ENCODE assay signal across 1 cellular context in genomic region chr3:134419214-134419965, GRCh38.
A peak's percentile ranks its signal among the peaks of the same experiment; 100 is the strongest.
TF ChIP-seq lines count a peak whose summit lies in the region.

No MANE protein-coding gene starts in this region.

TF ChIP-seq in HepG2, 621 proteins besides CTCF, POLR2A, EP300 and RAD21 (continued from another document and continues in another):
- TF ChIP-seq, protein P1, sequence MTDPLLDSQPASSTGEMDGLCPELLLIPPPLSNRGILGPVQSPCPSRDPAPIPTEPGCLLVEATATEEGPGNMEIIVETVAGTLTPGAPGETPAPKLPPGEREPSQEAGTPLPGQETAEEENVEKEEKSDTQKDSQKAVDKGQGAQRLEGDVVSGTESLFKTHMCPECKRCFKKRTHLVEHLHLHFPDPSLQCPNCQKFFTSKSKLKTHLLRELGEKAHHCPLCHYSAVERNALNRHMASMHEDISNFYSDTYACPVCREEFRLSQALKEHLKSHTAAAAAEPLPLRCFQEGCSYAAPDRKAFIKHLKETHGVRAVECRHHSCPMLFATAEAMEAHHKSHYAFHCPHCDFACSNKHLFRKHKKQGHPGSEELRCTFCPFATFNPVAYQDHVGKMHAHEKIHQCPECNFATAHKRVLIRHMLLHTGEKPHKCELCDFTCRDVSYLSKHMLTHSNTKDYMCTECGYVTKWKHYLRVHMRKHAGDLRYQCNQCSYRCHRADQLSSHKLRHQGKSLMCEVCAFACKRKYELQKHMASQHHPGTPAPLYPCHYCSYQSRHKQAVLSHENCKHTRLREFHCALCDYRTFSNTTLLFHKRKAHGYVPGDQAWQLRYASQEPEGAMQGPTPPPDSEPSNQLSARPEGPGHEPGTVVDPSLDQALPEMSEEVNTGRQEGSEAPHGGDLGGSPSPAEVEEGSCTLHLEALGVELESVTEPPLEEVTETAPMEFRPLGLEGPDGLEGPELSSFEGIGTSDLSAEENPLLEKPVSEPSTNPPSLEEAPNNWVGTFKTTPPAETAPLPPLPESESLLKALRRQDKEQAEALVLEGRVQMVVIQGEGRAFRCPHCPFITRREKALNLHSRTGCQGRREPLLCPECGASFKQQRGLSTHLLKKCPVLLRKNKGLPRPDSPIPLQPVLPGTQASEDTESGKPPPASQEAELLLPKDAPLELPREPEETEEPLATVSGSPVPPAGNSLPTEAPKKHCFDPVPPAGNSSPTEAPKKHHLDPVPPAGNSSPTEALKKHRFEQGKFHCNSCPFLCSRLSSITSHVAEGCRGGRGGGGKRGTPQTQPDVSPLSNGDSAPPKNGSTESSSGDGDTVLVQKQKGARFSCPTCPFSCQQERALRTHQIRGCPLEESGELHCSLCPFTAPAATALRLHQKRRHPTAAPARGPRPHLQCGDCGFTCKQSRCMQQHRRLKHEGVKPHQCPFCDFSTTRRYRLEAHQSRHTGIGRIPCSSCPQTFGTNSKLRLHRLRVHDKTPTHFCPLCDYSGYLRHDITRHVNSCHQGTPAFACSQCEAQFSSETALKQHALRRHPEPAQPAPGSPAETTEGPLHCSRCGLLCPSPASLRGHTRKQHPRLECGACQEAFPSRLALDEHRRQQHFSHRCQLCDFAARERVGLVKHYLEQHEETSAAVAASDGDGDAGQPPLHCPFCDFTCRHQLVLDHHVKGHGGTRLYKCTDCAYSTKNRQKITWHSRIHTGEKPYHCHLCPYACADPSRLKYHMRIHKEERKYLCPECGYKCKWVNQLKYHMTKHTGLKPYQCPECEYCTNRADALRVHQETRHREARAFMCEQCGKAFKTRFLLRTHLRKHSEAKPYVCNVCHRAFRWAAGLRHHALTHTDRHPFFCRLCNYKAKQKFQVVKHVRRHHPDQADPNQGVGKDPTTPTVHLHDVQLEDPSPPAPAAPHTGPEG (CRISPR knock-in tag; IDR thresholded peaks at IDR 0.05): 0 out of 2 replicates have a peak, but pooled peaks have one; percentile 47
- TF ChIP-seq, protein P2, sequence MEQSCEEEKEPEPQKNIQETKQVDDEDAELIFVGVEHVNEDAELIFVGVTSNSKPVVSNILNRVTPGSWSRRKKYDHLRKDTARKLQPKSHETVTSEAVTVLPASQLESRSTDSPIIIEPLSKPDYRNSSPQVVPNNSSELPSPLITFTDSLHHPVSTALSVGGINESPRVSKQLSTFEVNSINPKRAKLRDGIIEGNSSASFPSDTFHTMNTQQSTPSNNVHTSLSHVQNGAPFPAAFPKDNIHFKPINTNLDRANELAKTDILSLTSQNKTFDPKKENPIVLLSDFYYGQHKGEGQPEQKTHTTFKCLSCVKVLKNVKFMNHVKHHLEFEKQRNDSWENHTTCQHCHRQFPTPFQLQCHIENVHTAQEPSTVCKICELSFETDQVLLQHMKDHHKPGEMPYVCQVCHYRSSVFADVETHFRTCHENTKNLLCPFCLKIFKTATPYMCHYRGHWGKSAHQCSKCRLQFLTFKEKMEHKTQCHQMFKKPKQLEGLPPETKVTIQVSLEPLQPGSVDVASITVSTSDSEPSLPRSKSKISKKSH (CRISPR knock-in tag; IDR thresholded peaks at IDR 0.05; ENCODE audit: borderline replicate concordance): no peak
- TF ChIP-seq ZNF562 (CRISPR knock-in tag; IDR thresholded peaks at IDR 0.05; ENCODE audit: borderline replicate concordance) (no peak), ZNF512 (CRISPR knock-in tag; IDR thresholded peaks at IDR 0.05) (no peak), CCDC6 (CRISPR knock-in tag; IDR thresholded peaks at IDR 0.05) (no peak; the same call in 1 of the 2 replicates), ZBED4 (CRISPR knock-in tag; IDR thresholded peaks at IDR 0.05; ENCODE audit: borderline replicate concordance) (peak; percentile 48; the same call in 1 of the 2 replicates), ZNF282 (IDR thresholded peaks at IDR 0.05; ENCODE audit: partially characterized antibody) (no peak), NR0B2 (CRISPR knock-in tag; IDR thresholded peaks at IDR 0.05) (no peak), GATAD2A (CRISPR knock-in tag; IDR thresholded peaks at IDR 0.05) (peak; percentile 91), RARA (CRISPR knock-in tag; IDR thresholded peaks at IDR 0.05) (peak; percentile 76), FLYWCH1 (CRISPR knock-in tag; IDR thresholded peaks at IDR 0.05) (no peak), POLR2AphosphoS5 (IDR thresholded peaks at IDR 0.05; ENCODE audit: low read depth, low read length) (no peak), ZSCAN12 (CRISPR knock-in tag; IDR thresholded peaks at IDR 0.05) (no peak), SMAD3 (CRISPR knock-in tag; IDR thresholded peaks at IDR 0.05) (0 out of 2 replicates have a peak, but pooled peaks have one; percentile 54), ZNF703 (CRISPR knock-in tag; IDR thresholded peaks at IDR 0.05; ENCODE audit: borderline replicate concordance) (no peak), FOXO1 (CRISPR knock-in tag; IDR thresholded peaks at IDR 0.05) (peak; percentile 78), ARNT2 (CRISPR knock-in tag; IDR thresholded peaks at IDR 0.05; ENCODE audit: low read depth) (0 out of 2 replicates have a peak, but pooled peaks have one; percentile 34), TCF7 (IDR thresholded peaks at IDR 0.05; ENCODE audit: low read depth) (no peak), SMC3 (IDR thresholded peaks at IDR 0.05; ENCODE audit: low read length) (peak; percentile 26; the same call in 1 of the 2 replicates), ARNTL (CRISPR knock-in tag; IDR thresholded peaks at IDR 0.05) (no peak), MXD3 (CRISPR knock-in tag; IDR thresholded peaks at IDR 0.05) (no peak), HIC2 (CRISPR knock-in tag; IDR thresholded peaks at IDR 0.05; ENCODE audit: low read depth) (no peak; the same call in 1 of the 2 replicates), NFKB2 (CRISPR knock-in tag; IDR thresholded peaks at IDR 0.05; ENCODE audit: borderline replicate concordance) (no peak), ZNF878 (CRISPR knock-in tag; IDR thresholded peaks at IDR 0.05) (no peak), SP1 (IDR thresholded peaks at IDR 0.05) (no peak), SP1 (CRISPR knock-in tag; IDR thresholded peaks at IDR 0.05) (no peak), FOXK2 (IDR thresholded peaks at IDR 0.05) (no peak), KDM1A (CRISPR knock-in tag; IDR thresholded peaks at IDR 0.05) (no peak), NFE2L2 (IDR thresholded peaks at IDR 0.05; ENCODE audit: low read length) (no peak), KDM5B (CRISPR knock-in tag; IDR thresholded peaks at IDR 0.05; ENCODE audit: borderline replicate concordance) (no peak), SOX13 (IDR thresholded peaks at IDR 0.05) (no peak; the same call in 1 of the 2 replicates), SOX13 (CRISPR knock-in tag; conservative IDR thresholded peaks at IDR 0.05 in 1 of 2, IDR thresholded peaks at IDR 0.05 in 1 of 2) (peak in 1 of 2 experiments; percentile 69; a peak in 2 of 4 replicates), FOXA3 (CRISPR knock-in tag; IDR thresholded peaks at IDR 0.05) (peak; percentile 96), NFKBIZ (CRISPR knock-in tag; IDR thresholded peaks at IDR 0.05) (no peak), ZBTB42 (CRISPR knock-in tag; IDR thresholded peaks at IDR 0.05) (no peak), ZNF33B (CRISPR knock-in tag; IDR thresholded peaks at IDR 0.05) (no peak), CBX1 (IDR thresholded peaks at IDR 0.05; ENCODE audit: low read depth) (no peak), ZFP82 (CRISPR knock-in tag; IDR thresholded peaks at IDR 0.05; ENCODE audit: borderline replicate concordance) (no peak)
- TF ChIP-seq, protein P3, sequence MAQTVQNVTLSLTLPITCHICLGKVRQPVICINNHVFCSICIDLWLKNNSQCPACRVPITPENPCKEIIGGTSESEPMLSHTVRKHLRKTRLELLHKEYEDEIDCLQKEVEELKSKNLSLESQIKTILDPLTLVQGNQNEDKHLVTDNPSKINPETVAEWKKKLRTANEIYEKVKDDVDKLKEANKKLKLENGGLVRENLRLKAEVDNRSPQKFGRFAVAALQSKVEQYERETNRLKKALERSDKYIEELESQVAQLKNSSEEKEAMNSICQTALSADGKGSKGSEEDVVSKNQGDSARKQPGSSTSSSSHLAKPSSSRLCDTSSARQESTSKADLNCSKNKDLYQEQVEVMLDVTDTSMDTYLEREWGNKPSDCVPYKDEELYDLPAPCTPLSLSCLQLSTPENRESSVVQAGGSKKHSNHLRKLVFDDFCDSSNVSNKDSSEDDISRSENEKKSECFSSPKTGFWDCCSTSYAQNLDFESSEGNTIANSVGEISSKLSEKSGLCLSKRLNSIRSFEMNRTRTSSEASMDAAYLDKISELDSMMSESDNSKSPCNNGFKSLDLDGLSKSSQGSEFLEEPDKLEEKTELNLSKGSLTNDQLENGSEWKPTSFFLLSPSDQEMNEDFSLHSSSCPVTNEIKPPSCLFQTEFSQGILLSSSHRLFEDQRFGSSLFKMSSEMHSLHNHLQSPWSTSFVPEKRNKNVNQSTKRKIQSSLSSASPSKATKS (CRISPR knock-in tag; IDR thresholded peaks at IDR 0.05): no peak
- TF ChIP-seq, protein P4, sequence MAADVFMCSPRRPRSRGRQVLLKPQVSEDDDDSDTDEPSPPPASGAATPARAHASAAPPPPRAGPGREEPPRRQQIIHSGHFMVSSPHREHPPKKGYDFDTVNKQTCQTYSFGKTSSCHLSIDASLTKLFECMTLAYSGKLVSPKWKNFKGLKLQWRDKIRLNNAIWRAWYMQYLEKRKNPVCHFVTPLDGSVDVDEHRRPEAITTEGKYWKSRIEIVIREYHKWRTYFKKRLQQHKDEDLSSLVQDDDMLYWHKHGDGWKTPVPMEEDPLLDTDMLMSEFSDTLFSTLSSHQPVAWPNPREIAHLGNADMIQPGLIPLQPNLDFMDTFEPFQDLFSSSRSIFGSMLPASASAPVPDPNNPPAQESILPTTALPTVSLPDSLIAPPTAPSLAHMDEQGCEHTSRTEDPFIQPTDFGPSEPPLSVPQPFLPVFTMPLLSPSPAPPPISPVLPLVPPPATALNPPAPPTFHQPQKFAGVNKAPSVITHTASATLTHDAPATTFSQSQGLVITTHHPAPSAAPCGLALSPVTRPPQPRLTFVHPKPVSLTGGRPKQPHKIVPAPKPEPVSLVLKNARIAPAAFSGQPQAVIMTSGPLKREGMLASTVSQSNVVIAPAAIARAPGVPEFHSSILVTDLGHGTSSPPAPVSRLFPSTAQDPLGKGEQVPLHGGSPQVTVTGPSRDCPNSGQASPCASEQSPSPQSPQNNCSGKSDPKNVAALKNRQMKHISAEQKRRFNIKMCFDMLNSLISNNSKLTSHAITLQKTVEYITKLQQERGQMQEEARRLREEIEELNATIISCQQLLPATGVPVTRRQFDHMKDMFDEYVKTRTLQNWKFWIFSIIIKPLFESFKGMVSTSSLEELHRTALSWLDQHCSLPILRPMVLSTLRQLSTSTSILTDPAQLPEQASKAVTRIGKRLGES (CRISPR knock-in tag; IDR thresholded peaks at IDR 0.05; ENCODE audit: borderline replicate concordance): no peak
- TF ChIP-seq, protein P5, sequence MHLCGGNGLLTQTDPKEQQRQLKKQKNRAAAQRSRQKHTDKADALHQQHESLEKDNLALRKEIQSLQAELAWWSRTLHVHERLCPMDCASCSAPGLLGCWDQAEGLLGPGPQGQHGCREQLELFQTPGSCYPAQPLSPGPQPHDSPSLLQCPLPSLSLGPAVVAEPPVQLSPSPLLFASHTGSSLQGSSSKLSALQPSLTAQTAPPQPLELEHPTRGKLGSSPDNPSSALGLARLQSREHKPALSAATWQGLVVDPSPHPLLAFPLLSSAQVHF (CRISPR knock-in tag; IDR thresholded peaks at IDR 0.05): no peak
